1 cellular context compared by ENCODE assay signal in genomic region chr6:26568601-26569432, GRCh38.
TF ChIP-seq lines count a peak whose summit lies in the region.

No MANE protein-coding gene starts in this region.

TF ChIP-seq in K562, 482 proteins besides CTCF, POLR2A, EP300 and RAD21 (continued from another document and continues in another):
- TF ChIP-seq RNF219 (CRISPR knock-in tag; IDR thresholded peaks at IDR 0.05) (no peak), DMBX1 (CRISPR knock-in tag; IDR thresholded peaks at IDR 0.05; ENCODE audit: borderline replicate concordance) (0 out of 2 replicates have a peak, but pooled peaks have one; percentile 28), CREB1 (IDR thresholded peaks at IDR 0.05) (0 out of 2 replicates have a peak, but pooled peaks have one; percentile 18), CREB1 (CRISPR knock-in tag; IDR thresholded peaks at IDR 0.05) (peak; percentile 59; the same call in 1 of the 2 replicates), RBBP5 (IDR thresholded peaks at IDR 0.05; ENCODE audit: borderline replicate concordance, insufficient read depth, low read length, poor library complexity, severe bottlenecking) (peak; percentile 94), GTF2A2 (tag; IDR thresholded peaks at IDR 0.05) (no peak), ZNF384 (IDR thresholded peaks at IDR 0.05; ENCODE audit: low read depth, low read length) (peak; percentile 93), MEIS2 (IDR thresholded peaks at IDR 0.05; ENCODE audit: partially characterized antibody) (peak; percentile 74), UBTF (IDR thresholded peaks at IDR 0.05; ENCODE audit: borderline replicate concordance in 1 of 2, low read depth in 2 of 2, low read length in 2 of 2) (0 out of 4 replicates have a peak, but pooled peaks of 1 of the 2 experiments have one; percentile 31), SNRNP70 (optimal IDR thresholded peaks at IDR 0.05; ENCODE audit: low read depth, low read length) (no peak), GATAD2B (IDR thresholded peaks at IDR 0.05; ENCODE audit: borderline replicate concordance) (no peak), BCL6 (CRISPR knock-in tag; IDR thresholded peaks at IDR 0.05) (no peak), PKNOX1 (IDR thresholded peaks at IDR 0.05) (peak; percentile 84), MAFG (tag; conservative IDR thresholded peaks at IDR 0.05) (no peak), ZNF347 (CRISPR knock-in tag; IDR thresholded peaks at IDR 0.05; ENCODE audit: low read depth) (no peak), ATF2 (CRISPR knock-in tag; IDR thresholded peaks at IDR 0.05) (no peak), BRD4 (IDR thresholded peaks at IDR 0.05) (peak; percentile 98), CBX8 (IDR thresholded peaks at IDR 0.05; ENCODE audit: borderline replicate concordance, extremely low read depth, low read depth, low read length, poor library complexity, severe bottlenecking) (no peak), ZNF175 (CRISPR knock-in tag; IDR thresholded peaks at IDR 0.05; ENCODE audit: low read depth) (no peak), ZNF707 (CRISPR knock-in tag; conservative IDR thresholded peaks at IDR 0.05) (no peak), HEY1 (CRISPR knock-in tag; IDR thresholded peaks at IDR 0.05; ENCODE audit: borderline replicate concordance) (no peak), HMGXB4 (CRISPR knock-in tag; IDR thresholded peaks at IDR 0.05) (peak; percentile 99), RERE (CRISPR knock-in tag; IDR thresholded peaks at IDR 0.05; ENCODE audit: borderline replicate concordance) (no peak), RBM17 (IDR thresholded peaks at IDR 0.05; ENCODE audit: borderline replicate concordance, low read depth, low read length) (no peak), MYC (IDR thresholded peaks at IDR 0.05; ENCODE audit: low read depth, low read length) (peak; percentile 30; the same call in 1 of the 2 replicates), MYC (CRISPR knock-in tag; IDR thresholded peaks at IDR 0.05; ENCODE audit: borderline replicate concordance, low read depth) (no peak), RREB1 (CRISPR knock-in tag; IDR thresholded peaks at IDR 0.05) (no peak), U2AF2 (optimal IDR thresholded peaks at IDR 0.05; ENCODE audit: low read depth, low read length) (no peak), TCF7 (IDR thresholded peaks at IDR 0.05; ENCODE audit: borderline replicate concordance) (no peak), JUNB (CRISPR knock-in tag; conservative IDR thresholded peaks at IDR 0.05) (no peak), TAF15 (IDR thresholded peaks at IDR 0.05; ENCODE audit: low read depth, low read length) (no peak), SMARCC2 (IDR thresholded peaks at IDR 0.05; ENCODE audit: low read depth) (peak; percentile 16; the same call in 1 of the 2 replicates), TRIM28 (IDR thresholded peaks at IDR 0.05) (no peak), TBL1XR1 (IDR thresholded peaks at IDR 0.05; ENCODE audit: low read length in 2 of 2) (peak; percentile 72 to 95), HMBOX1 (IDR thresholded peaks at IDR 0.05) (peak; percentile 50; the same call in 1 of the 2 replicates)
